In genomic region chr3:131326307-131326706, GRCh38 we compare ENCODE assay signal across 1 cellular context.
TF ChIP-seq lines count a peak whose summit lies in the region.

No MANE protein-coding gene starts in this region.

TF ChIP-seq in endothelial cell of umbilical vein, 7 proteins besides CTCF, POLR2A, EP300 and RAD21:
- TF ChIP-seq MAX (IDR thresholded peaks at IDR 0.05; ENCODE audit: insufficient read depth, insufficient read length) (no peak), JUN (IDR thresholded peaks at IDR 0.05; ENCODE audit: borderline replicate concordance, insufficient read depth, insufficient read length, low read depth) (peak; percentile 14), GATA2 (IDR thresholded peaks at IDR 0.05; ENCODE audit: insufficient read depth, insufficient read length, low read depth, low read length) (no peak)
TF ChIP-seq in endothelial cell of umbilical vein: peak in this region for 1.
